Comparison of ENCODE assay signal across 13 cellular contexts in the genomic region with DNA sequence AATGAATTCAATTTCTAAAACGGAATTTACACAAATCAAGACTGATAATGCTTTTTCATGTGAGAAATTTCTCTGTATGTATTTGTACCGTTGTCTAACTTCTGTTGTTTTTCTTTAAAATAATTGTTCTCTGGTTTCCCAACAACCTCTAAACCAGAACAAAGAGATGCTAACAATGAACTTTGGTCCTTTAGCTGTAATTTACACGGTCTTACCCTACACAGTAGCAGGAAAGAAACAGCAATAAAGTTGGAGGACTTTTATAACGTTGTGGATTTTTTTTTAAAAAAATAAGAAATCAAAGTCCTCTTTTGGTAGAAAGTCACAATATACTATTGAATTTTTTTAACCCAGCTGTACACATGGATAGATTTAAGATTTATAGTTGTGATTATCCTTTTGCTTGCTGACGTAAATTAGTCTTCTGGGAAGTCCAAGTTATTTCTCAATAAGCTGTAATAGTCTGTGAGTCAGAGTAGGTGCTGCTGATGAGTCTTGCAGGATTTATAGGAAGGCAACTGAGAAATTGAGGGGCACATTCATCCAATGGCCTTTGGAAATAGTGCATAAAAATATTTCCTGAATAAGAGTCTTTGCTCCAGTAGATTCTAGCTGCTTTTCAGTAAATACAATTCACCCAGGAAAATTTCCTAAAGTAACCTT.
A peak's percentile ranks its signal among the peaks of the same experiment; 100 is the strongest.
DNase-seq lines count a peak whose midpoint lies in the region; FAIRE-seq and TF ChIP-seq lines count a peak whose summit lies in the region.
"Had no signal": no experiment of that assay in that cellular context is flagged by ENCODE, and none has a peak within 500 bp of the region (broad histone marks: within the 10 kb centered on the region; RNA-seq: fewer than 3 reads in every experiment).

No MANE protein-coding gene starts in this region.

- H3K27ac ChIP-seq in endothelial cell of umbilical vein (ENCODE audit: insufficient read depth, low read depth, low read length) (no peak overlapping the region), substantia nigra (ENCODE audit: low read depth, low read length, poor library complexity, severe bottlenecking) (no peak overlapping the region)
- H3K27ac ChIP-seq: suprapubic skin had no signal

- H2AFZ ChIP-seq in endothelial cell of umbilical vein (ENCODE audit: low read depth, low read length): no peak overlapping the region

- no peak overlapping the region for H3K4me2 ChIP-seq in endothelial cell of umbilical vein (ENCODE audit: insufficient read depth, low read length)

- CTCF ChIA-PET in endothelial cell of umbilical vein (lab: Charles Lee): no interaction called here

- peaks cover 5% of the 10 kb centered on the region for H3K4me1 Mint-ChIP-seq in activated naive CD8-positive, alpha-beta T cell treated with anti-CD3 and anti-CD28 coated beads for 36 hours
- H3K4me1 Mint-ChIP-seq: activated B cell treated with CpG ODN at 0.5 μM for 24 hours had no signal

- H3K27me3 Mint-ChIP-seq in activated naive CD8-positive, alpha-beta T cell treated with anti-CD3 and anti-CD28 coated beads for 36 hours: peaks cover 4% of the 10 kb centered on the region

- no peaks in the 10 kb centered on the region for H3K9me3 ChIP-seq in endothelial cell of umbilical vein (replicated peaks; ENCODE audit: control insufficient read depth, insufficient read depth, low read length)
- H3K9me3 ChIP-seq: suprapubic skin had no signal

- H3K4me3 ChIP-seq in endothelial cell of umbilical vein (replicated peaks in 1 of 3; ENCODE audit: insufficient read depth in 1 of 3, low read depth in 1 of 3, low read length in 3 of 3): no peak overlapping the region
- H3K4me3 ChIP-seq: suprapubic skin had no signal

- no peaks in the 10 kb centered on the region for H3K36me3 ChIP-seq in endothelial cell of umbilical vein (ENCODE audit: control insufficient read depth in 2 of 2, extremely low read depth in 1 of 2, insufficient read depth in 2 of 2, low read length in 2 of 2)
- H3K36me3 ChIP-seq: suprapubic skin had no signal

- no peaks in the 10 kb centered on the region for H3K9me3 Mint-ChIP-seq in activated naive CD8-positive, alpha-beta T cell treated with anti-CD3 and anti-CD28 coated beads for 36 hours
- H3K9me3 Mint-ChIP-seq: activated B cell treated with CpG ODN at 0.5 μM for 24 hours; activated T-cell treated with anti-CD3 and anti-CD28 coated beads, Interleukin-2, amount 50 U/mL, for 72 hours had no signal

- no peaks in the 10 kb centered on the region for H3K27me3 ChIP-seq in endothelial cell of umbilical vein (ENCODE audit: control insufficient read depth in 2 of 2, insufficient read depth in 2 of 2, low read length in 2 of 2)
- H3K27me3 ChIP-seq: suprapubic skin had no signal

- no peaks in the 10 kb centered on the region for H3K36me3 Mint-ChIP-seq in activated naive CD8-positive, alpha-beta T cell treated with anti-CD3 and anti-CD28 coated beads for 36 hours

- no peaks in the 10 kb centered on the region for H4K20me1 ChIP-seq in endothelial cell of umbilical vein (replicated peaks; ENCODE audit: control insufficient read depth, extremely low read depth, insufficient read depth, low read length)

- DNase-seq in EH (ENCODE audit: low read depth) (peak; percentile 93), NOMO-1 treated with DMSO at 0.1 percent for 48 hours (lab: John Stamatoyannopoulos, UW; ENCODE audit: unreplicated experiment) (peak; percentile 65), endothelial cell of umbilical vein (ENCODE audit: low read depth, low spot score) (no peak), non-pigmented ciliary epithelial cell (ENCODE audit: low read depth) (peak; percentile 52), substantia nigra (lab: John Stamatoyannopoulos, UW) (no peak), cerebellum (ENCODE audit: low spot score) (no peak), NCI-H1105 treated with DMSO at 0.1 percent for 48 hours (lab: John Stamatoyannopoulos, UW) (no peak)
- no peak for DNase-seq in activated naive CD8-positive, alpha-beta T cell treated with anti-CD3 and anti-CD28 coated beads for 36 hours
- DNase-seq: activated B cell treated with CpG ODN at 0.5 μM for 24 hours; activated T-cell treated with anti-CD3 and anti-CD28 coated beads, Interleukin-2, amount 50 U/mL, for 72 hours; RPMI8226; stimulated activated CD4-positive, alpha-beta T cell treated with anti-CD3 and anti-CD28 coated beads, Interleukin-1b, Interleukin-23, amount 100 ng/mL, for 48 hours had no signal

- dilution Hi-C loops in endothelial cell of umbilical vein (cut with MboI; ENCODE audit: extremely low pct_ligation_motif_present, low sequenced_read_pairs): no loop called here

- H3K9me1 ChIP-seq in endothelial cell of umbilical vein (replicated peaks; ENCODE audit: control insufficient read depth, extremely low read depth, insufficient read depth, low read length): no peaks in the 10 kb centered on the region

- intact Hi-C loops in endothelial cell of umbilical vein (cut with micrococcal nuclease): no loop called here

- H3K9ac ChIP-seq in endothelial cell of umbilical vein (replicated peaks; ENCODE audit: extremely low read depth, insufficient read depth, low read length): no peak overlapping the region

- no peaks in the 10 kb centered on the region for H3K79me2 ChIP-seq in endothelial cell of umbilical vein (ENCODE audit: control insufficient read depth, insufficient read depth, low read length)

- BruUV-seq in endothelial cell of umbilical vein (replicated peaks; lab: Mats Ljungman, UMichigan): no TSS peak

- POLR2A ChIA-PET in endothelial cell of umbilical vein (lab: Charles Lee): interaction anchor here (0.6 kb wide), 1 partner anchor 8 kb away, joined by 3 read pairs; no protein-coding TSS in a partner anchor

- TF ChIP-seq CTCF in endothelial cell of umbilical vein (IDR thresholded peaks at IDR 0.05; ENCODE audit: extremely low read depth in 1 of 2, insufficient read depth in 1 of 2, low read depth in 1 of 2, low read length in 2 of 2): no peak

- no peaks in the 10 kb centered on the region for H3K4me1 ChIP-seq in endothelial cell of umbilical vein (ENCODE audit: control insufficient read depth, extremely low read depth, insufficient read depth, low read length)

- H3K27ac Mint-ChIP-seq in activated naive CD8-positive, alpha-beta T cell treated with anti-CD3 and anti-CD28 coated beads for 36 hours: no peak overlapping the region
- H3K27ac Mint-ChIP-seq: activated B cell treated with CpG ODN at 0.5 μM for 24 hours; activated T-cell treated with anti-CD3 and anti-CD28 coated beads, Interleukin-2, amount 50 U/mL, for 72 hours had no signal

- peak; percentile 67 for FAIRE-seq in endothelial cell of umbilical vein (lab: Jason Lieb, UNC)

- no peak for TF ChIP-seq POLR2A in endothelial cell of umbilical vein (IDR thresholded peaks at IDR 0.05; ENCODE audit: low read depth, low read length)

- H3K4me3 Mint-ChIP-seq in activated naive CD8-positive, alpha-beta T cell treated with anti-CD3 and anti-CD28 coated beads for 36 hours: no peak overlapping the region
- H3K4me3 Mint-ChIP-seq: activated B cell treated with CpG ODN at 0.5 μM for 24 hours; activated T-cell treated with anti-CD3 and anti-CD28 coated beads, Interleukin-2, amount 50 U/mL, for 72 hours had no signal

TF ChIP-seq in endothelial cell of umbilical vein, 7 proteins besides CTCF, POLR2A, EP300 and RAD21:
- no peak for TF ChIP-seq FOS (IDR thresholded peaks at IDR 0.05; ENCODE audit: borderline replicate concordance, insufficient read depth, low read length)
- no peak for TF ChIP-seq JUN (IDR thresholded peaks at IDR 0.05; ENCODE audit: borderline replicate concordance, insufficient read depth, insufficient read length, low read depth)
- TF ChIP-seq EZH2 (IDR thresholded peaks at IDR 0.05; ENCODE audit: borderline replicate concordance, low read depth, low read length, severe bottlenecking): no peak
- no peak for TF ChIP-seq POLR2AphosphoS5 (IDR thresholded peaks at IDR 0.05; ENCODE audit: insufficient read depth, low read depth, low read length)
- TF ChIP-seq MYC (IDR thresholded peaks at IDR 0.05; ENCODE audit: low read depth, low read length): no peak
- no peak for TF ChIP-seq GATA2 (IDR thresholded peaks at IDR 0.05; ENCODE audit: insufficient read depth, insufficient read length, low read depth, low read length)
- TF ChIP-seq, protein P1, sequence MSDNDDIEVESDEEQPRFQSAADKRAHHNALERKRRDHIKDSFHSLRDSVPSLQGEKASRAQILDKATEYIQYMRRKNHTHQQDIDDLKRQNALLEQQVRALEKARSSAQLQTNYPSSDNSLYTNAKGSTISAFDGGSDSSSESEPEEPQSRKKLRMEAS (IDR thresholded peaks at IDR 0.05; ENCODE audit: insufficient read depth, insufficient read length): no peak

Comparison
In these comparisons a context has a peak if more than half of its experiments do, and no peak if none do; other contexts are left out.
1. DNase-seq: peak in EH (single experiment), NOMO-1 treated with DMSO at 0.1 percent for 48 hours (single experiment) and non-pigmented ciliary epithelial cell (single experiment); none in endothelial cell of umbilical vein (single experiment), activated naive CD8-positive, alpha-beta T cell treated with anti-CD3 and anti-CD28 coated beads for 36 hours (single experiment), substantia nigra (0 of 49), cerebellum (single experiment) and NCI-H1105 treated with DMSO at 0.1 percent for 48 hours (single experiment).